ENCODE assay signal across 1 cellular context in the genomic region with DNA sequence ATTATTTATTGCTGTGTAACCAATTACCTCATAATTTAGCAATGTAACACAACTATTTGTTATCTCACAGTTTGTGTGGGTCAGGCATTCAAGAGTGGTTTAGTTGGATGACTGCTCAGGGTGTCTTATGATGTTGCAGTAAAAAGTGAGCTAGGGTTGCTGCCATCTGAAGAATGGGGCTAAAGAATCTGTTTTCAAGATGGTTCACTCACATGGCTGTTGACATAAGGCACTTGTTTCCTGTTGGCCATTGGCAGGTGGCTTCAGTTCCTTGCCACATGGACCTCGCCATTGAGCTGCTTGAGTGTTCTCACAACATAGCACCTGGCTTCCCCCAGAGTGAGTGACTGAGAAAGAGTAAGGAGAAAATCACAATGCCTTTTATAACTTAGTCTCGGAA.
TF ChIP-seq lines count a peak whose summit lies in the region.

No MANE protein-coding gene starts in this region.

TF ChIP-seq in HepG2, 621 proteins besides CTCF, POLR2A, EP300 and RAD21 (continued from another document):
- TF ChIP-seq, protein P1, sequence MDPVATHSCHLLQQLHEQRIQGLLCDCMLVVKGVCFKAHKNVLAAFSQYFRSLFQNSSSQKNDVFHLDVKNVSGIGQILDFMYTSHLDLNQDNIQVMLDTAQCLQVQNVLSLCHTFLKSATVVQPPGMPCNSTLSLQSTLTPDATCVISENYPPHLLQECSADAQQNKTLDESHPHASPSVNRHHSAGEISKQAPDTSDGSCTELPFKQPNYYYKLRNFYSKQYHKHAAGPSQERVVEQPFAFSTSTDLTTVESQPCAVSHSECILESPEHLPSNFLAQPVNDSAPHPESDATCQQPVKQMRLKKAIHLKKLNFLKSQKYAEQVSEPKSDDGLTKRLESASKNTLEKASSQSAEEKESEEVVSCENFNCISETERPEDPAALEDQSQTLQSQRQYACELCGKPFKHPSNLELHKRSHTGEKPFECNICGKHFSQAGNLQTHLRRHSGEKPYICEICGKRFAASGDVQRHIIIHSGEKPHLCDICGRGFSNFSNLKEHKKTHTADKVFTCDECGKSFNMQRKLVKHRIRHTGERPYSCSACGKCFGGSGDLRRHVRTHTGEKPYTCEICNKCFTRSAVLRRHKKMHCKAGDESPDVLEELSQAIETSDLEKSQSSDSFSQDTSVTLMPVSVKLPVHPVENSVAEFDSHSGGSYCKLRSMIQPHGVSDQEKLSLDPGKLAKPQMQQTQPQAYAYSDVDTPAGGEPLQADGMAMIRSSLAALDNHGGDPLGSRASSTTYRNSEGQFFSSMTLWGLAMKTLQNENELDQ (CRISPR knock-in tag; IDR thresholded peaks at IDR 0.05; ENCODE audit: borderline replicate concordance), result no peak
- TF ChIP-seq ZNF10 (CRISPR knock-in tag; IDR thresholded peaks at IDR 0.05; ENCODE audit: borderline replicate concordance, low read depth) (no peak), SATB2 (CRISPR knock-in tag; IDR thresholded peaks at IDR 0.05) (no peak)
- TF ChIP-seq, protein P2, sequence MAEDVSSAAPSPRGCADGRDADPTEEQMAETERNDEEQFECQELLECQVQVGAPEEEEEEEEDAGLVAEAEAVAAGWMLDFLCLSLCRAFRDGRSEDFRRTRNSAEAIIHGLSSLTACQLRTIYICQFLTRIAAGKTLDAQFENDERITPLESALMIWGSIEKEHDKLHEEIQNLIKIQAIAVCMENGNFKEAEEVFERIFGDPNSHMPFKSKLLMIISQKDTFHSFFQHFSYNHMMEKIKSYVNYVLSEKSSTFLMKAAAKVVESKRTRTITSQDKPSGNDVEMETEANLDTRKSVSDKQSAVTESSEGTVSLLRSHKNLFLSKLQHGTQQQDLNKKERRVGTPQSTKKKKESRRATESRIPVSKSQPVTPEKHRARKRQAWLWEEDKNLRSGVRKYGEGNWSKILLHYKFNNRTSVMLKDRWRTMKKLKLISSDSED (CRISPR knock-in tag; IDR thresholded peaks at IDR 0.05), result no peak
- TF ChIP-seq, protein P3, sequence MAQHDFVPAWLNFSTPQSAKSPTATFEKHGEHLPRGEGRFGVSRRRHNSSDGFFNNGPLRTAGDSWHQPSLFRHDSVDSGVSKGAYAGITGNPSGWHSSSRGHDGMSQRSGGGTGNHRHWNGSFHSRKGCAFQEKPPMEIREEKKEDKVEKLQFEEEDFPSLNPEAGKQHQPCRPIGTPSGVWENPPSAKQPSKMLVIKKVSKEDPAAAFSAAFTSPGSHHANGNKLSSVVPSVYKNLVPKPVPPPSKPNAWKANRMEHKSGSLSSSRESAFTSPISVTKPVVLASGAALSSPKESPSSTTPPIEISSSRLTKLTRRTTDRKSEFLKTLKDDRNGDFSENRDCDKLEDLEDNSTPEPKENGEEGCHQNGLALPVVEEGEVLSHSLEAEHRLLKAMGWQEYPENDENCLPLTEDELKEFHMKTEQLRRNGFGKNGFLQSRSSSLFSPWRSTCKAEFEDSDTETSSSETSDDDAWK (CRISPR knock-in tag; IDR thresholded peaks at IDR 0.05), result no peak
